In genomic region chrX:71283409-71284143, GRCh38 we compare ENCODE assay signal across 8 cellular contexts. TPM values are rescaled to one million over a fixed set of nuclear protein-coding genes. Genes with fewer than 3 reads are reported as not detected.
DNase-seq lines count a peak whose midpoint lies in the region; ATAC-seq, FAIRE-seq and TF ChIP-seq lines count a peak whose summit lies in the region.

A gene with protein sequence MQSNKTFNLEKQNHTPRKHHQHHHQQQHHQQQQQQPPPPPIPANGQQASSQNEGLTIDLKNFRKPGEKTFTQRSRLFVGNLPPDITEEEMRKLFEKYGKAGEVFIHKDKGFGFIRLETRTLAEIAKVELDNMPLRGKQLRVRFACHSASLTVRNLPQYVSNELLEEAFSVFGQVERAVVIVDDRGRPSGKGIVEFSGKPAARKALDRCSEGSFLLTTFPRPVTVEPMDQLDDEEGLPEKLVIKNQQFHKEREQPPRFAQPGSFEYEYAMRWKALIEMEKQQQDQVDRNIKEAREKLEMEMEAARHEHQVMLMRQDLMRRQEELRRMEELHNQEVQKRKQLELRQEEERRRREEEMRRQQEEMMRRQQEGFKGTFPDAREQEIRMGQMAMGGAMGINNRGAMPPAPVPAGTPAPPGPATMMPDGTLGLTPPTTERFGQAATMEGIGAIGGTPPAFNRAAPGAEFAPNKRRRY (plus strand): TSS chrX:71283635. CDS start chrX:71290638, 7,003 bp downstream.

- TF ChIP-seq POLR2A in GM19099 (IDR thresholded peaks at IDR 0.05; ENCODE audit: extremely low read depth, insufficient read length, low read depth): peak; percentile 65

- peak within 1 kb of the TSS; percentile 100 for H3K27ac Mint-ChIP-seq in chondrocyte (ENCODE audit: unreplicated experiment)

- intact Hi-C loops in kidney (cut with DNase I): no loop called here

- H3K9ac ChIP-seq in kidney (ENCODE audit: low read length in 2 of 2): peak within 1 kb of the TSS; percentile 84 to 85

- H3K9me3 Mint-ChIP-seq in chondrocyte (ENCODE audit: low read depth): peaks cover 9% of the 10 kb centered on the region

- no peaks in the 10 kb centered on the region for H3K36me3 ChIP-seq in kidney (ENCODE audit: control insufficient read depth in 1 of 2, insufficient read depth in 2 of 2, low read length in 2 of 2)

- DNase-seq in AG20443 (ENCODE audit: low spot score) (peak; percentile 89), NCI-H510A treated with DMSO at 0.1 percent for 48 hours (lab: John Stamatoyannopoulos, UW) (peak; percentile 97), chondrocyte (ENCODE audit: low spot score) (no peak), kidney (peak; percentile 92)
- peak; percentile 63 to 79 for DNase-seq in activated CD4-positive, alpha-beta T cell treated with anti-CD3 and anti-CD28 coated beads for 24 hours (ENCODE audit: low read depth in 2 of 2)
- peak; percentile 85 for DNase-seq in stimulated activated CD4-positive, alpha-beta T cell treated with anti-CD3 and anti-CD28 coated beads, Interleukin-15, amount 100 ng/mL, for 24 hours

- peak within 1 kb of the TSS; percentile 80 to 92 for H3K4me3 ChIP-seq in kidney (ENCODE audit: low read length in 2 of 2)

- no peaks in the 10 kb centered on the region for H3K27me3 Mint-ChIP-seq in chondrocyte (ENCODE audit: low read depth)

- H3K36me3 Mint-ChIP-seq in chondrocyte (ENCODE audit: low read depth): peaks cover under 1% of the 10 kb centered on the region

- peaks cover 27% of the 10 kb centered on the region for H3K4me1 Mint-ChIP-seq in chondrocyte (ENCODE audit: low read depth)

- FAIRE-seq in kidney (lab: Jason Lieb, UNC): peak; percentile 73

- peak within 1 kb of the TSS; percentile 91 to 92 for H3K27ac ChIP-seq in kidney (ENCODE audit: low read depth in 2 of 2, low read length in 2 of 2)

- no peaks in the 10 kb centered on the region for H3K9me3 ChIP-seq in kidney (ENCODE audit: control insufficient read depth in 1 of 2, low read length in 2 of 2)

- ATAC-seq in HG03432 (IDR thresholded peaks at IDR 0.05; ENCODE audit: unreplicated experiment): peak; percentile 87

- H3K4me3 Mint-ChIP-seq in chondrocyte (ENCODE audit: unreplicated experiment): peak within 1 kb of the TSS; percentile 92

- peaks cover 0 to 5% of the 10 kb centered on the region in 2 donors for H3K4me1 ChIP-seq in kidney (ENCODE audit: control insufficient read depth in 1 of 2, insufficient read depth in 1 of 2, low read depth in 1 of 2, low read length in 2 of 2)

- TF ChIP-seq CTCF in chondrocyte (IDR thresholded peaks at IDR 0.05): peak; percentile 34
- no peak for TF ChIP-seq CTCF in kidney (IDR thresholded peaks at IDR 0.05; ENCODE audit: borderline replicate concordance, extremely low read depth, insufficient read depth)

RNA-seq across cellular contexts. Expression of the gene that starts here (rescaled TPM):
- total RNA-seq in chondrocyte: 319 to 354 TPM (median 341 TPM) in 3 replicates
- 225 TPM for total RNA-seq in kidney
- 126 TPM for polyA plus RNA-seq in kidney (ENCODE audit: insufficient read depth, low read depth, low replicate concordance)
